In the genomic region with DNA sequence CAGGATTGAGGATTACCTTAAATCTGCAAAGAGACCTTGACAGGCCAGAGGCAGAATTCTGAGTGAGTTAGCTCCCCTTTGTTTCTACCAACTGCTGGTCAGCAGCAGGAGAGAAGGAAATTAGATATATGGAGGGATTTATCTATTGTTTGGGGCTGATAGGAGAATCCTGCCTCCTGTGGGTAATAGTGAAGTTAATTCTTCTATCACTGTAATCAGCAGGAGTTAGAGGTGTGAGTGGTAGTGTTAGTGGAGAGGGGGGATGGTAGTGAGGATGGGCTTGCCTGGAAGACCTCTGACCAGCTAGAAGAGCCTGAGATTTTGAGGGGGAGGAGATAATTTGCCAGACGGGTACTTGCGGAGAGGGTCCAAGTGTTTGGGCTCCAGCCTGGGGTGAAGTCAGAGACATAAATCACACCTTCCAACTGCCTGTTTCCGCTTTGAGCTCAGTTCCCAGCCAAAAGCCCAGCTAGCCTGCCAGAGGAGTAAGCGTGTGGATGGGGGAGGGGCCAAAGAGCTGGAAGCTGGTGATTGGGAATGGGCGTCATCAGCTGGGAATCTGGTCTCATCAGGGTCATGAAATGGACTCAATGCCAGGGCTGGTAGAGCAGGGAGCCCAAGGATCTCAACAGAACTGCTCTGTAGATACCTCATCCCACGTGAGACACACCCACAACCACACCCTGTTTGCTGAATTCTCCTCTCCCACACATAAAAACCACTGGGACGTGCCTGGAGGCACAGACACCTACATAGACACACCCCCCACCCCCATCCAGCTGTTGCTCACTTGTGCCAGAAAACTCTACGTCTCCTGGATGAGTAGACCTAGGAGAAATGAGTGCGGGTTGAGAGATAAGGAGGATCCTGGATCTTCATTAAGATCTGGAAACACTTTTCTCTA, we compare ENCODE assay signal across 8 cellular contexts. TPM values are rescaled to one million over a fixed set of nuclear protein-coding genes. Genes with fewer than 3 reads are reported as not detected.
DNase-seq lines count a peak whose midpoint lies in the region; ATAC-seq lines count a peak whose summit lies in the region.

No MANE protein-coding gene starts in this region.

- peak overlapping the region; percentile 8; the same call in 1 of the 2 replicates for H3K4me3 ChIP-seq in ACC112 (ENCODE audit: low read depth, low read length)
- H3K4me3 ChIP-seq in mucosa of rectum (ENCODE audit: low read length in 2 of 2): no peak overlapping the region

- H3K9ac ChIP-seq in mucosa of rectum (ENCODE audit: low read depth in 1 of 2, low read length in 2 of 2): no peak overlapping the region

- H3K27me3 ChIP-seq in ACC112 (ENCODE audit: insufficient read depth, low read length): no peaks in the 10 kb centered on the region
- peaks cover 0 to 3% of the 10 kb centered on the region in 2 donors for H3K27me3 ChIP-seq in mucosa of rectum (ENCODE audit: control insufficient read depth in 2 of 2, insufficient read depth in 2 of 2, low read length in 2 of 2)

- DNase-seq in LHCN-M2 (ENCODE audit: low read depth): peak; percentile 86
- DNase-seq in dermis microvascular lymphatic vessel endothelial cell (ENCODE audit: low read depth in 2 of 2): peak; percentile 96 to 98
- DNase-seq in activated effector memory CD4-positive, alpha-beta T cell treated with anti-CD3 and anti-CD28 coated beads, Interleukin-2, amount 50 U/mL, for 16 hours: no peak

- ATAC-seq in GM19463 (IDR thresholded peaks at IDR 0.05; ENCODE audit: unreplicated experiment): no peak
- no peak for ATAC-seq in HG03025 (IDR thresholded peaks at IDR 0.05; ENCODE audit: low FRiP score, unreplicated experiment)
- ATAC-seq in GM19397 (IDR thresholded peaks at IDR 0.05; ENCODE audit: unreplicated experiment): no peak

- H3K36me3 ChIP-seq in ACC112 (ENCODE audit: insufficient read depth, low read length) (no peaks in the 10 kb centered on the region), mucosa of rectum (ENCODE audit: control insufficient read depth in 2 of 2, insufficient read depth in 2 of 2, low read length in 2 of 2) (no peaks in the 10 kb centered on the region)

- H3K4me1 ChIP-seq in ACC112 (ENCODE audit: control insufficient read depth, insufficient read depth, low read length, unreplicated experiment) (peaks cover 60% of the 10 kb centered on the region), mucosa of rectum (ENCODE audit: control insufficient read depth in 2 of 2, insufficient read depth in 2 of 2, low read length in 2 of 2) (peaks cover 9 to 13% of the 10 kb centered on the region in 2 donors)

- H3K27ac ChIP-seq in ACC112 (ENCODE audit: low read depth, low read length): peak overlapping the region; percentile 95
- peak overlapping the region; percentile 10 to 50 for H3K27ac ChIP-seq in mucosa of rectum (ENCODE audit: low read depth in 2 of 2, low read length in 2 of 2)

- H2AFZ ChIP-seq in ACC112 (ENCODE audit: low read length, unreplicated experiment): no peak overlapping the region

- H3K79me2 ChIP-seq in ACC112 (ENCODE audit: control insufficient read depth, insufficient read depth, low read length, unreplicated experiment): no peaks in the 10 kb centered on the region

- no peaks in the 10 kb centered on the region for H3K9me3 ChIP-seq in mucosa of rectum (ENCODE audit: control insufficient read depth in 2 of 2, low read length in 2 of 2)

RNA-seq across cellular contexts. Expression of a gene that starts 13.1 kb away (rescaled TPM):
- total RNA-seq in LHCN-M2 (2014; rRNA removed) (202 and 242 TPM in 2 replicates), dermis microvascular lymphatic vessel endothelial cell (299 and 342 TPM in 2 replicates)
- polyA plus RNA-seq in LHCN-M2 (2012): 120 TPM

RNA-seq across cellular contexts. Expression of a gene that starts 41.2 kb away (rescaled TPM):
- total RNA-seq in LHCN-M2 (2014; rRNA removed) (not detected in 2 replicates), dermis microvascular lymphatic vessel endothelial cell (not detected in 2 replicates)
- polyA plus RNA-seq in LHCN-M2 (2012): not detected

RNA-seq across cellular contexts. Expression of a gene that starts 47.6 kb away (rescaled TPM):
- total RNA-seq in LHCN-M2 (2014; rRNA removed) (2.6 and 3.7 TPM in 2 replicates), dermis microvascular lymphatic vessel endothelial cell (0.26 and 0.89 TPM in 2 replicates)
- 6.2 TPM for polyA plus RNA-seq in LHCN-M2 (2012)
